ENCODE assay signal across 19 cellular contexts in the genomic region with DNA sequence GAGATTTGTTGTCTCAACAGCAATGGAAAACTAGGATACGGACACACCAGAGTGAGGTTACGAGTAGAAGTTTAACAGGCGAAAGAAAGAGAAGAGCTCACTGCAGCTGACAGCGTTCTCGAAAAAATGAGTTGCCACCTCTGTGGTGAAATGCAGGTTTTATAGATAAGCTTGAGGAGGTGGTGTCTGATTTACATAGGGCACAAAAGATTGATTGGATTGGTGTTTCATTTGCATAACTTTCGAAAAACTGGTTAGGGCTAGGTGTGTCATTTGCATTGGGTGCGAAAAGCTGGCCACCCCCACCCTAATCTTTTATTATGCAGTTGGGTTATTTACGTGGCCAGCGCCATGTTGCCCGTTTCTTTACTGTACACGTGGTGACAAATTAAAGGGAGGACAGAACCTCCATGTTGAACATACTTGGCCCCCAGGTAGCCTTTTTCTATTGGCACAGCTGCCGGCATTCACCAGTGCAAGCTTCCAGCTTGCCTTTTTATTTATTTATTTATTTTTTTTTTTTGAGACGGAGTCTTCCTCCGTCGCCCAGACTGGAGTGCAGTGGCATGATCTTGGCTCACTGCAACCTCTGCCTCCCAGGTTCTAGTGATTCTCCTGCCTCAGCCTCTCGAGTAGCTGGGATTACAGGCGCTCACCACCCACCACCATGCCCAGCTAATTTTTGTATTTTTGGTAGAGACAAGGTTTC. TPM values are rescaled to one million over a fixed set of nuclear protein-coding genes. Genes with fewer than 3 reads are reported as not detected.
DNase-seq lines count a peak whose midpoint lies in the region; ATAC-seq, FAIRE-seq and TF ChIP-seq lines count a peak whose summit lies in the region.
"Had no signal": no experiment of that assay in that cellular context is flagged by ENCODE, and none has a peak within 500 bp of the region (broad histone marks: within the 10 kb centered on the region; RNA-seq: fewer than 3 reads in every experiment).

No MANE protein-coding gene starts in this region.

- peak overlapping the region; percentile 81 for H2AFZ ChIP-seq in K562 (ENCODE audit: low read depth, low read length)

- H3K9me3 ChIP-seq in HUES48 (ENCODE audit: control insufficient read depth, insufficient read depth, low read length) (no peaks in the 10 kb centered on the region), K562 (replicated peaks; ENCODE audit: control insufficient read depth, insufficient read depth, low read depth, low read length) (no peaks in the 10 kb centered on the region), thyroid gland (no peaks in the 10 kb centered on the region)
- H3K9me3 ChIP-seq: sigmoid colon, transverse colon had no signal

- TF ChIP-seq RAD21 in K562 (CRISPR knock-in tag; conservative IDR thresholded peaks at IDR 0.05 in 1 of 2, IDR thresholded peaks at IDR 0.05 in 1 of 2) = 0 out of 4 replicates have a peak, but pooled peaks of 1 of the 2 experiments have one; percentile 4

- in situ Hi-C loops in K562 (cut with MboI) = no loop called here

- H3K9me1 ChIP-seq in K562 (ENCODE audit: control insufficient read depth, insufficient read depth, low read length) = no peaks in the 10 kb centered on the region

- peak; percentile 78 for FAIRE-seq in K562 (lab: Jason Lieb, UNC)

- DNase-seq in K562 (ENCODE audit: extremely low read depth in 1 of 4, low spot score in 3 of 4) (peak in 2 of 4 experiments; percentile 43 to 85), kidney tubule cell (ENCODE audit: low spot score) (peak; percentile 75), renal cortical epithelial cell (ENCODE audit: low read depth) (peak; percentile 85), NCI-H2227 treated with DMSO at 0.1 percent for 48 hours (lab: John Stamatoyannopoulos, UW) (no peak), NCI-H1436 treated with DMSO at 0.1 percent for 48 hours (lab: John Stamatoyannopoulos, UW) (no peak), thyroid gland (no peak)
- DNase-seq: activated CD4-positive, alpha-beta T cell treated with anti-CD3 and anti-CD28 coated beads for 4 hours; activated naive CD4-positive, alpha-beta T cell treated with anti-CD3 and anti-CD28 coated beads, Interleukin-2, amount 50 U/mL, for 16 hours; anterior cingulate cortex; DMS79; NCI-H1105; NCI-H2029; sigmoid colon; T-helper 2 cell; transverse colon had no signal

- H3K9ac ChIP-seq in HUES48 (ENCODE audit: low read depth, low read length) = 0 out of 2 replicates have a peak overlapping the region, but pooled peaks have one; percentile 1
- peak overlapping the region; percentile 67 to 75 for H3K9ac ChIP-seq in K562 (ENCODE audit: insufficient read depth in 1 of 2, low read depth in 2 of 2, low read length in 2 of 2)

- H3K27me3 ChIP-seq in HUES48 (ENCODE audit: control insufficient read depth, insufficient read depth, low read length) (no peaks in the 10 kb centered on the region), K562 (ENCODE audit: control insufficient read depth in 2 of 2, insufficient read depth in 2 of 2, low read length in 2 of 2) (no peaks in the 10 kb centered on the region), thyroid gland (no peaks in the 10 kb centered on the region)
- H3K27me3 ChIP-seq: cardiac muscle cell, sigmoid colon, transverse colon had no signal

- TF ChIP-seq POLR2A in K562 (conservative IDR thresholded peaks at IDR 0.05) (peak; percentile 98), thyroid gland (IDR thresholded peaks at IDR 0.05) (no peak)

- H3K36me3 ChIP-seq in HUES48 (ENCODE audit: control insufficient read depth, insufficient read depth, low read length) (peaks cover 14% of the 10 kb centered on the region; the same call in 1 of the 2 replicates), K562 (ENCODE audit: control insufficient read depth, insufficient read depth, low read length) (peaks cover 7% of the 10 kb centered on the region; the same call in 1 of the 3 replicates), thyroid gland (no peaks in the 10 kb centered on the region)
- H3K36me3 ChIP-seq: cardiac muscle cell, transverse colon had no signal

- peak; percentile 68 for ATAC-seq in K562
- ATAC-seq: SK-N-SH treated with all-trans-retinoic acid at 6 μM for 48 hours had no signal

- TF ChIP-seq EP300 in K562 (IDR thresholded peaks at IDR 0.05; ENCODE audit: low read length) = no peak

- peak overlapping the region; percentile 64 for H3K4me2 ChIP-seq in K562 (ENCODE audit: insufficient read depth, low read length)

- POLR2A ChIA-PET in K562 (lab: Yijun Ruan, JAX) = interaction anchor here (0.6 to 2.1 kb wide), 10 partner anchors 8 to 265 kb away, joined by 3 to 15 read pairs (median 4); a partner anchor contains a TSS

- peak overlapping the region; percentile 4; the same call in 1 of the 2 replicates for H3K4me3 ChIP-seq in HUES48 (ENCODE audit: low read depth, low read length)
- peak overlapping the region; percentile 31 for H3K4me3 ChIP-seq in K562
- H3K4me3 ChIP-seq in thyroid gland (replicated peaks in 1 of 3) = no peak overlapping the region
- H3K4me3 ChIP-seq: cardiac muscle cell, coronary artery, sigmoid colon, transverse colon had no signal

- WGBS in K562 (ENCODE audit: insufficient coverage, low coverage, missing lambda C conversion rate) = 4% methylated on average over 15 of the region's 17 CpGs
- WGBS in thyroid gland, 2 donors = 93 to 94% methylated on average over 17 of the region's 17 CpGs

- H3K79me2 ChIP-seq in K562 (ENCODE audit: control insufficient read depth, insufficient read depth, low read length) = peaks cover 37% of the 10 kb centered on the region

- no TSS peak for BruUV-seq in K562 (replicated peaks; lab: Mats Ljungman, UMichigan)

- CTCF ChIA-PET in K562 (lab: Yijun Ruan, JAX; ENCODE audit: low intra/inter-chr PET ratio) = no interaction called here

- H3K27ac ChIP-seq in HUES48 (ENCODE audit: low read depth, low read length) (peak overlapping the region; percentile 65), K562 (ENCODE audit: extremely low read depth, low read depth, low read length) (peak overlapping the region; percentile 72), thyroid gland (no peak overlapping the region)
- H3K27ac ChIP-seq: cardiac muscle cell, coronary artery, sigmoid colon, transverse colon had no signal

- no peak for TF ChIP-seq CTCF in K562 (IDR thresholded peaks at IDR 0.05 in 2 of 3, conservative IDR thresholded peaks at IDR 0.05 in 1 of 3; ENCODE audit: insufficient read depth in 2 of 3, low read depth in 1 of 3, low read length in 3 of 3)
- no peak for TF ChIP-seq CTCF in thyroid gland (IDR thresholded peaks at IDR 0.05)

- intact Hi-C loops in K562 (cut with micrococcal nuclease) = loop anchor here (10.0 kb wide), 1 partner anchor 1406 kb away; no protein-coding TSS in a partner anchor
- intact Hi-C loops in thyroid gland (cut with DNase I) = no loop called here

- H3K4me1 ChIP-seq in HUES48 (ENCODE audit: control insufficient read depth, insufficient read depth, low read length) (peaks cover 27% of the 10 kb centered on the region), K562 (replicated peaks in 1 of 2; ENCODE audit: control insufficient read depth in 2 of 2, insufficient read depth in 2 of 2, low read length in 2 of 2) (peaks cover 14 to 56% of the 10 kb centered on the region in 2 experiments; a peak in 4 of 5 replicates), thyroid gland (peaks cover 11 to 13% of the 10 kb centered on the region in 2 donors)
- H3K4me1 ChIP-seq: transverse colon had no signal

- H4K20me1 ChIP-seq in K562 (replicated peaks; ENCODE audit: control insufficient read depth, insufficient read depth, low read length) = no peaks in the 10 kb centered on the region

RNA-seq across cellular contexts. Expression of a gene that starts 8.3 kb away (rescaled TPM):
- 118 and 123 TPM in 2 replicates for total RNA-seq in K562 (2011; cell fraction: chromatin; rRNA removed; ENCODE audit: low replicate concordance)
- 58.6 and 64.5 TPM in 2 replicates for total RNA-seq in K562 (2011; cell fraction: nucleolus; rRNA removed)
- 64.7 and 77.3 TPM in 2 replicates for total RNA-seq in K562 (2011; cell fraction: nucleoplasm; rRNA removed)
- total RNA-seq in K562 (2014; rRNA removed) = 7.0 and 8.8 TPM in 2 replicates
- total RNA-seq in K562 (2014; rRNA removed; fragmentation: Illumina TruSeq; extraction: Trizol) = 7.1 and 8.4 TPM in 2 replicates
- 7.7 and 8.2 TPM in 2 replicates for total RNA-seq in K562 (2015; rRNA removed; fragmentation: Illumina TruSeq; extraction: Trizol)
- total RNA-seq in K562 (2021) = 11.1 and 12.9 TPM in 2 replicates
- 11.5 and 15.5 TPM in 2 replicates for polyA plus RNA-seq in K562 (2011; rRNA removed)
- polyA plus RNA-seq in K562 (2011; cell fraction: cytosol; rRNA removed) = 11.0 and 12.7 TPM in 2 replicates
- 45.8 and 67.6 TPM in 2 replicates for polyA plus RNA-seq in K562 (2011; cell fraction: nucleus; rRNA removed)
- polyA plus RNA-seq in K562 (2012) = 12.8 and 21.8 TPM in 2 replicates
- polyA plus RNA-seq in K562 (2014; fragmentation: Illumina TruSeq; extraction: Trizol) = 8.4 and 9.0 TPM in 2 replicates
- 1 to 10 TPM; 2.4 to 7.0 TPM for polyA plus RNA-seq in K562 (2014; fragmentation: Nextera tagmentation; extraction: Ambion mirVana)
- polyA plus RNA-seq in K562 (2014; rRNA removed) = 9.6 and 11.1 TPM in 2 replicates
- 26.7 and 28.2 TPM in 2 replicates for polyA minus RNA-seq in K562 (2011; rRNA and poly(A)+ RNA removed)
- polyA minus RNA-seq in K562 (2011; cell fraction: cytosol; rRNA and poly(A)+ RNA removed) = 7.8 and 15.9 TPM in 2 replicates
- polyA minus RNA-seq in K562 (2011; cell fraction: nucleus; rRNA and poly(A)+ RNA removed) = 24.5 and 32.7 TPM in 2 replicates
- total RNA-seq in renal cortical epithelial cell = 13.2 and 32.8 TPM in 2 replicates
- 10 to 100 TPM; 40.7 to 67.9 (median 46.7) TPM for total RNA-seq in thyroid gland

RNA-seq across cellular contexts. Expression of a gene that starts 8.6 kb away (rescaled TPM):
- total RNA-seq in K562 (2011; cell fraction: chromatin; rRNA removed; ENCODE audit: low replicate concordance) = 34.9 and 102 TPM in 2 replicates
- 20.8 and 23.4 TPM in 2 replicates for total RNA-seq in K562 (2011; cell fraction: nucleolus; rRNA removed)
- 40.0 and 49.9 TPM in 2 replicates for total RNA-seq in K562 (2011; cell fraction: nucleoplasm; rRNA removed)
- total RNA-seq in K562 (2014; rRNA removed) = 28.4 and 32.8 TPM in 2 replicates
- 41.7 and 49.6 TPM in 2 replicates for total RNA-seq in K562 (2014; rRNA removed; fragmentation: Illumina TruSeq; extraction: Trizol)
- 47.4 and 55.1 TPM in 2 replicates for total RNA-seq in K562 (2015; rRNA removed; fragmentation: Illumina TruSeq; extraction: Trizol)
- 36.3 and 37.9 TPM in 2 replicates for total RNA-seq in K562 (2021)
- polyA plus RNA-seq in K562 (2011; rRNA removed) = 60.2 and 63.9 TPM in 2 replicates
- 13.2 and 24.9 TPM in 2 replicates for polyA plus RNA-seq in K562 (2011; cell fraction: cytosol; rRNA removed)
- 94.0 and 147 TPM in 2 replicates for polyA plus RNA-seq in K562 (2011; cell fraction: nucleus; rRNA removed)
- 27.5 and 38.7 TPM in 2 replicates for polyA plus RNA-seq in K562 (2012)
- 43.5 and 49.1 TPM in 2 replicates for polyA plus RNA-seq in K562 (2014; fragmentation: Illumina TruSeq; extraction: Trizol)
- 10 to 100 TPM; 13.3 to 16.6 TPM for polyA plus RNA-seq in K562 (2014; fragmentation: Nextera tagmentation; extraction: Ambion mirVana)
- 39.0 and 48.0 TPM in 2 replicates for polyA plus RNA-seq in K562 (2014; rRNA removed)
- 46.8 and 52.4 TPM in 2 replicates for polyA minus RNA-seq in K562 (2011; rRNA and poly(A)+ RNA removed)
- 12.2 and 21.6 TPM in 2 replicates for polyA minus RNA-seq in K562 (2011; cell fraction: cytosol; rRNA and poly(A)+ RNA removed)
- polyA minus RNA-seq in K562 (2011; cell fraction: nucleus; rRNA and poly(A)+ RNA removed) = 42.0 and 96.6 TPM in 2 replicates
- total RNA-seq in renal cortical epithelial cell = 20.8 and 34.7 TPM in 2 replicates
- 10 to 100 TPM; 22.9 to 35.2 (median 28.6) TPM for total RNA-seq in thyroid gland

RNA-seq across cellular contexts. Expression of a gene that starts 19.9 kb away (rescaled TPM):
- total RNA-seq in K562 (2011; cell fraction: chromatin; rRNA removed; ENCODE audit: low replicate concordance) = 2.6 and 4.9 TPM in 2 replicates
- 1.3 and 1.5 TPM in 2 replicates for total RNA-seq in K562 (2011; cell fraction: nucleolus; rRNA removed)
- total RNA-seq in K562 (2011; cell fraction: nucleoplasm; rRNA removed) = 2.2 and 4.1 TPM in 2 replicates
- total RNA-seq in K562 (2014; rRNA removed) = 0.45 and 0.54 TPM in 2 replicates
- 0.29 and 0.44 TPM in 2 replicates for total RNA-seq in K562 (2014; rRNA removed; fragmentation: Illumina TruSeq; extraction: Trizol)
- 0.72 and 0.76 TPM in 2 replicates for total RNA-seq in K562 (2015; rRNA removed; fragmentation: Illumina TruSeq; extraction: Trizol)
- total RNA-seq in K562 (2021) = 0.95 and 1.1 TPM in 2 replicates
- 0.56 and 0.57 TPM in 2 replicates for polyA plus RNA-seq in K562 (2011; rRNA removed)
- 0.31 and 0.46 TPM in 2 replicates for polyA plus RNA-seq in K562 (2011; cell fraction: cytosol; rRNA removed)
- 2.7 and 8.5 TPM in 2 replicates for polyA plus RNA-seq in K562 (2011; cell fraction: nucleus; rRNA removed)
- 1.3 and 1.5 TPM in 2 replicates for polyA plus RNA-seq in K562 (2012)
- 0.76 and 0.95 TPM in 2 replicates for polyA plus RNA-seq in K562 (2014; fragmentation: Illumina TruSeq; extraction: Trizol)
- under 1 TPM in 1 of 2 experiments, not detected in 1; 0.08 TPM for polyA plus RNA-seq in K562 (2014; fragmentation: Nextera tagmentation; extraction: Ambion mirVana)
- 0.56 and 0.69 TPM in 2 replicates for polyA plus RNA-seq in K562 (2014; rRNA removed)
- 0.46 and 0.93 TPM in 2 replicates for polyA minus RNA-seq in K562 (2011; rRNA and poly(A)+ RNA removed)
- not detected in 2 replicates for polyA minus RNA-seq in K562 (2011; cell fraction: cytosol; rRNA and poly(A)+ RNA removed)
- 1.4 and 1.5 TPM in 2 replicates for polyA minus RNA-seq in K562 (2011; cell fraction: nucleus; rRNA and poly(A)+ RNA removed)
- 0.50 TPM in 1 of 2 replicates, not detected in the other for total RNA-seq in renal cortical epithelial cell
- total RNA-seq in thyroid gland = 1 to 10 TPM in 1 of 4 donors, under 1 TPM in 3; 0.67 to 1.2 (median 0.74) TPM

Comparison
In these comparisons a context has a peak if more than half of its experiments do, and no peak if none do; other contexts are left out.
1. H3K27ac ChIP-seq: peak in HUES48 (single experiment) and K562 (single experiment); none in thyroid gland (0 of 3).
2. H3K4me3 ChIP-seq: peak in HUES48 (single experiment) and K562 (single experiment); none in thyroid gland (0 of 3).
3. DNase-seq: peak in kidney tubule cell (single experiment) and renal cortical epithelial cell (single experiment); none in NCI-H2227 treated with DMSO at 0.1 percent for 48 hours (single experiment), NCI-H1436 treated with DMSO at 0.1 percent for 48 hours (single experiment) and thyroid gland (0 of 2).